In genomic region chr16:28162326-28162877, GRCh38 we compare ENCODE assay signal across 20 cellular contexts. TPM values are rescaled to one million over a fixed set of nuclear protein-coding genes. Genes with fewer than 3 reads are reported as not detected.
DNase-seq lines count a peak whose midpoint lies in the region; ATAC-seq and TF ChIP-seq lines count a peak whose summit lies in the region.
"Had no signal": no experiment of that assay in that cellular context is flagged by ENCODE, and none has a peak within 500 bp of the region (broad histone marks: within the 10 kb centered on the region; RNA-seq: fewer than 3 reads in every experiment).

No MANE protein-coding gene starts in this region.

- no peak overlapping the region for H3K4me3 Mint-ChIP-seq in CD8-positive, alpha-beta T cell
- H3K4me3 Mint-ChIP-seq in IgD-negative memory B cell = no peak overlapping the region
- H3K4me3 Mint-ChIP-seq: T-helper 17 cell had no signal

- H3K4me3 ChIP-seq in CD8-positive, alpha-beta T cell (ENCODE audit: low read depth, low read length) = no peak overlapping the region
- no peak overlapping the region for H3K4me3 ChIP-seq in fibroblast of the aortic adventitia (ENCODE audit: low read depth, low read length)
- no peak overlapping the region for H3K4me3 ChIP-seq in BE2C (ENCODE audit: low read depth, low read length)
- H3K4me3 ChIP-seq: thoracic aorta had no signal

- intact Hi-C loops in CD8-positive, alpha-beta T cell (cut with DNase I, micrococcal nuclease) = no loop called here

- H3K27me3 ChIP-seq in CD8-positive, alpha-beta T cell (ENCODE audit: insufficient read depth, low read length) = no peaks in the 10 kb centered on the region
- no peaks in the 10 kb centered on the region for H3K27me3 ChIP-seq in BE2C

- peaks cover 70% of the 10 kb centered on the region for H3K4me1 ChIP-seq in CD8-positive, alpha-beta T cell (ENCODE audit: insufficient read depth, low read length)
- H3K4me1 ChIP-seq in BE2C = no peaks in the 10 kb centered on the region

- peaks cover 31% of the 10 kb centered on the region for H3K36me3 ChIP-seq in CD8-positive, alpha-beta T cell (ENCODE audit: insufficient read depth, low read length)
- peaks cover 55% of the 10 kb centered on the region for H3K36me3 ChIP-seq in BE2C

- no peaks in the 10 kb centered on the region for H3K9me3 ChIP-seq in CD8-positive, alpha-beta T cell (ENCODE audit: low read length)
- no peaks in the 10 kb centered on the region for H3K9me3 ChIP-seq in BE2C
- H3K9me3 ChIP-seq: thoracic aorta had no signal

- POLR2A ChIA-PET in CD8-positive, alpha-beta T cell (lab: Charles Lee) = interaction anchor here (0.6 to 1.5 kb wide), 4 partner anchors 11 to 22 kb away, joined by 3 to 6 read pairs (median 4); no protein-coding TSS in a partner anchor

- CTCF ChIA-PET in CD8-positive, alpha-beta T cell (lab: Charles Lee) = interaction anchor here (0.8 to 4.9 kb wide), 6 partner anchors 13 to 51 kb away, joined by 3 to 30 read pairs (median 3); no protein-coding TSS in a partner anchor

- peaks cover 81% of the 10 kb centered on the region for H3K36me3 Mint-ChIP-seq in CD8-positive, alpha-beta T cell
- H3K36me3 Mint-ChIP-seq in IgD-negative memory B cell = peaks cover 6% of the 10 kb centered on the region

- H3K27ac ChIP-seq in CD8-positive, alpha-beta T cell (ENCODE audit: low read depth, low read length) = no peak overlapping the region
- H3K27ac ChIP-seq: thoracic aorta had no signal

- DNase-seq in CD8-positive, alpha-beta T cell = no peak
- DNase-seq in fibroblast of the aortic adventitia (ENCODE audit: low read depth) (peak; percentile 60), renal cortical epithelial cell (ENCODE audit: low read depth) (peak; percentile 87), BE2C (no peak)
- DNase-seq in activated CD4-positive, alpha-beta T cell treated with anti-CD3 and anti-CD28 coated beads for 1 hour = no peak
- DNase-seq: activated CD4-positive, CD25-positive, alpha-beta regulatory T cell; activated effector memory CD4-positive, alpha-beta T cell treated with Interleukin-2 at 50 U/mL for 16 hours; anterior cingulate cortex; DMS153; H7; NCI-H1436; NCI-H2171 treated with DMSO at 0.1 percent for 48 hours; NCI-H774; right cardiac atrium; SIG-M5; stimulated activated CD4-positive, alpha-beta T cell treated with anti-CD3 and anti-CD28 coated beads, Interleukin-15, amount 100 ng/mL, for 24 hours; T-helper 17 cell had no signal

- no peaks in the 10 kb centered on the region for H3K9me3 Mint-ChIP-seq in CD8-positive, alpha-beta T cell
- H3K9me3 Mint-ChIP-seq in IgD-negative memory B cell = no peaks in the 10 kb centered on the region

- no peak for TF ChIP-seq CTCF in CD8-positive, alpha-beta T cell (IDR thresholded peaks at IDR 0.05)
- TF ChIP-seq CTCF in fibroblast of the aortic adventitia (IDR thresholded peaks at IDR 0.05; ENCODE audit: insufficient read depth, low read length) (no peak), BE2C (IDR thresholded peaks at IDR 0.05; ENCODE audit: low read depth, low read length) (no peak)

- H3K4me1 Mint-ChIP-seq in CD8-positive, alpha-beta T cell (ENCODE audit: low read depth) = peaks cover 84% of the 10 kb centered on the region
- H3K4me1 Mint-ChIP-seq in IgD-negative memory B cell = peaks cover 38 to 58% (median 50%) of the 10 kb centered on the region in 3 donors

- H3K27ac Mint-ChIP-seq in CD8-positive, alpha-beta T cell = peak overlapping the region; percentile 89
- peak overlapping the region in 2 of 3 donors; percentile 35 to 40 for H3K27ac Mint-ChIP-seq in IgD-negative memory B cell

- no peak for ATAC-seq in CD8-positive, alpha-beta T cell
- ATAC-seq in HG03571 (IDR thresholded peaks at IDR 0.05; ENCODE audit: unreplicated experiment) = no peak
- ATAC-seq: right cardiac atrium, T-helper 17 cell had no signal

- no peaks in the 10 kb centered on the region for H3K27me3 Mint-ChIP-seq in CD8-positive, alpha-beta T cell (ENCODE audit: low read depth)
- no peaks in the 10 kb centered on the region for H3K27me3 Mint-ChIP-seq in IgD-negative memory B cell
- H3K27me3 Mint-ChIP-seq: T-helper 17 cell had no signal

RNA-seq across cellular contexts. Expression of gene XPO6, which starts 49.4 kb away (rescaled TPM):
- 100 to 1,000 TPM; 355 to 369 TPM for total RNA-seq in CD8-positive, alpha-beta T cell
- 86.1 TPM for polyA plus RNA-seq in IgD-negative memory B cell
- total RNA-seq in fibroblast of the aortic adventitia (ENCODE audit: low replicate concordance) (112 and 183 TPM in 2 replicates), renal cortical epithelial cell (68.8 and 140 TPM in 2 replicates)
- polyA plus RNA-seq in BE2C (2012; ENCODE audit: insufficient read depth, insufficient read length, low read depth) = 164 TPM

Comparison
In these comparisons a context has a peak if more than half of its experiments do, and no peak if none do; other contexts are left out.
1. DNase-seq: peak in fibroblast of the aortic adventitia (single experiment) and renal cortical epithelial cell (single experiment); none in CD8-positive, alpha-beta T cell (0 of 7), activated CD4-positive, alpha-beta T cell treated with anti-CD3 and anti-CD28 coated beads for 1 hour (single experiment) and BE2C (single experiment).